Comparison of ENCODE assay signal across 7 cellular contexts in the genomic region with DNA sequence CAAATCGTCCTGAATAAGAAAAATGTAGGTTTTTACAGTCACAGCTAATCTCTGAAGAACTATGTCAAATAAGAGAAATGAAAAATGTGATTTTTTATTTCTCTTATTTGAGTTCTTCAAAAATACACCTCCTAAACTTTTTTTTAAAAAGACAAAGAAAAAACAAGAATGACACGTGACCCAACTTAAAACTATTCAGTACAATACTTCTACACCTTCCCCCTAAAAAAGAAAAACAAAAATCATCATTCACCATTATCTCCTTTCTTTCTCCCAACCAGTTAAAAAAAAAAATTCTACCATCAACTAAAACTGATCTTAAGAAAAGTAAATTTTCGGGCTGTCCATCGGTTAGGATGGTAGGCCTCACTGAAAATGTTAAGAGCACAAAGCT. TPM values are rescaled to one million over a fixed set of nuclear protein-coding genes. Genes with fewer than 3 reads are reported as not detected.
DNase-seq lines count a peak whose midpoint lies in the region.

No MANE protein-coding gene starts in this region.

- H3K27ac ChIP-seq in HUES48 (ENCODE audit: low read depth, low read length) (peak overlapping the region; percentile 67), stomach smooth muscle (ENCODE audit: low read length) (peak overlapping the region; percentile 85)

- peaks cover 65% of the 10 kb centered on the region for H3K4me1 Mint-ChIP-seq in activated naive CD8-positive, alpha-beta T cell (ENCODE audit: low read depth)
- H3K4me1 Mint-ChIP-seq in immature natural killer cell: peaks cover 61 to 69% of the 10 kb centered on the region in 2 donors

- no peaks in the 10 kb centered on the region for H3K27me3 Mint-ChIP-seq in activated naive CD8-positive, alpha-beta T cell
- H3K27me3 Mint-ChIP-seq in immature natural killer cell (ENCODE audit: low read depth in 3 of 3): peaks cover 12 to 22% (median 17%) of the 10 kb centered on the region in 3 donors

- no peaks in the 10 kb centered on the region for H3K9me3 ChIP-seq in HUES48 (ENCODE audit: control insufficient read depth, insufficient read depth, low read length)
- no peaks in the 10 kb centered on the region for H3K9me3 ChIP-seq in stomach smooth muscle (ENCODE audit: control insufficient read depth in 2 of 2, low read length in 2 of 2)

- no peak overlapping the region for H3K9ac ChIP-seq in HUES48 (ENCODE audit: low read depth, low read length)
- peak overlapping the region; percentile 77 to 92 for H3K9ac ChIP-seq in stomach smooth muscle (ENCODE audit: low read length in 2 of 2)

- H3K27me3 ChIP-seq in HUES48 (ENCODE audit: control insufficient read depth, insufficient read depth, low read length): peaks cover 30% of the 10 kb centered on the region
- H3K27me3 ChIP-seq in stomach smooth muscle (ENCODE audit: control insufficient read depth in 1 of 2, insufficient read depth in 2 of 2, low read length in 2 of 2): no peaks in the 10 kb centered on the region

- H3K36me3 ChIP-seq in HUES48 (ENCODE audit: control insufficient read depth, insufficient read depth, low read length): peaks cover 4% of the 10 kb centered on the region
- no peaks in the 10 kb centered on the region for H3K36me3 ChIP-seq in stomach smooth muscle (ENCODE audit: control insufficient read depth in 2 of 2, insufficient read depth in 2 of 2, low read length in 2 of 2)

- H3K4me3 Mint-ChIP-seq in activated naive CD8-positive, alpha-beta T cell: peak overlapping the region; percentile 98
- peak overlapping the region; percentile 91 to 98 (median 95) for H3K4me3 Mint-ChIP-seq in immature natural killer cell

- H3K4me3 ChIP-seq in HUES48 (ENCODE audit: low read depth, low read length) (peak overlapping the region; percentile 96), stomach smooth muscle (ENCODE audit: low read length in 2 of 2) (peak overlapping the region; percentile 83 to 86)

- peaks cover 27% of the 10 kb centered on the region for H3K4me1 ChIP-seq in HUES48 (ENCODE audit: control insufficient read depth, insufficient read depth, low read length)
- peaks cover 7% of the 10 kb centered on the region for H3K4me1 ChIP-seq in stomach smooth muscle (ENCODE audit: control insufficient read depth, insufficient read depth, low read length)

- H3K36me3 Mint-ChIP-seq in activated naive CD8-positive, alpha-beta T cell: peaks cover 13% of the 10 kb centered on the region
- peaks cover 0 to 3% (median 0%) of the 10 kb centered on the region in 3 donors for H3K36me3 Mint-ChIP-seq in immature natural killer cell

- H3K9me3 Mint-ChIP-seq in activated naive CD8-positive, alpha-beta T cell (ENCODE audit: low read depth): no peaks in the 10 kb centered on the region
- H3K9me3 Mint-ChIP-seq in immature natural killer cell: no peaks in the 10 kb centered on the region

- no peak for DNase-seq in immature natural killer cell
- no peak for DNase-seq in nucleus accumbens (lab: John Stamatoyannopoulos, UW)
- DNase-seq in AG08396 (ENCODE audit: low spot score): no peak
- DNase-seq in NOMO-1 treated with dmso at 0.1 percent for 144 hours (lab: John Stamatoyannopoulos, UW; ENCODE audit: unreplicated experiment): no peak

- H3K27ac Mint-ChIP-seq in activated naive CD8-positive, alpha-beta T cell: peak overlapping the region; percentile 99
- peak overlapping the region; percentile 92 to 99 (median 96) for H3K27ac Mint-ChIP-seq in immature natural killer cell

RNA-seq across cellular contexts. Expression of a gene that starts 2.1 kb away (rescaled TPM):
- polyA plus RNA-seq in immature natural killer cell: 10 to 100 TPM in 1 of 3 donors, 1 to 10 TPM in 2; 4.3 to 11.1 (median 5.9) TPM

RNA-seq across cellular contexts. Expression of a gene that starts 55.9 kb away (rescaled TPM):
- polyA plus RNA-seq in immature natural killer cell: 10 to 100 TPM; 56.5 to 90.5 (median 68.7) TPM
